8 cellular contexts compared by ENCODE assay signal in genomic region chr5:84384604-84385575, GRCh38. TPM values are rescaled to one million over a fixed set of nuclear protein-coding genes. Genes with fewer than 3 reads are reported as not detected.
DNase-seq lines count a peak whose midpoint lies in the region; ATAC-seq and TF ChIP-seq lines count a peak whose summit lies in the region.

A gene with protein sequence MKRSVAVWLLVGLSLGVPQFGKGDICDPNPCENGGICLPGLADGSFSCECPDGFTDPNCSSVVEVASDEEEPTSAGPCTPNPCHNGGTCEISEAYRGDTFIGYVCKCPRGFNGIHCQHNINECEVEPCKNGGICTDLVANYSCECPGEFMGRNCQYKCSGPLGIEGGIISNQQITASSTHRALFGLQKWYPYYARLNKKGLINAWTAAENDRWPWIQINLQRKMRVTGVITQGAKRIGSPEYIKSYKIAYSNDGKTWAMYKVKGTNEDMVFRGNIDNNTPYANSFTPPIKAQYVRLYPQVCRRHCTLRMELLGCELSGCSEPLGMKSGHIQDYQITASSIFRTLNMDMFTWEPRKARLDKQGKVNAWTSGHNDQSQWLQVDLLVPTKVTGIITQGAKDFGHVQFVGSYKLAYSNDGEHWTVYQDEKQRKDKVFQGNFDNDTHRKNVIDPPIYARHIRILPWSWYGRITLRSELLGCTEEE (minus strand): TSS chr5:84384880. CDS start chr5:84384374, 506 bp downstream.

- CTCF ChIA-PET in Caco-2 (lab: Charles Lee) = interaction anchor here (0.6 kb wide), 1 partner anchor 33 kb away, joined by 3 read pairs; no protein-coding TSS in a partner anchor

- H3K36me3 ChIP-seq in Caco-2 (ENCODE audit: control insufficient read depth, insufficient read depth, low read length) = no peaks in the 10 kb centered on the region

- H3K27me3 Mint-ChIP-seq in Caco-2 (ENCODE audit: insufficient read depth, unreplicated experiment) = peaks cover 22% of the 10 kb centered on the region
- peaks cover 56% of the 10 kb centered on the region for H3K27me3 Mint-ChIP-seq in dendritic cell treated with granulocyte-macrophage colony-stimulating factor and Interleukin-4, amounts not matched to agents 40 ng/mL and 50 ng/mL, for 4 days

- no peaks in the 10 kb centered on the region for H3K4me1 ChIP-seq in Caco-2

- H3K27me3 ChIP-seq in Caco-2 (replicated peaks; ENCODE audit: control insufficient read depth, insufficient read depth, low read length) = no peaks in the 10 kb centered on the region

- POLR2A ChIA-PET in Caco-2 (lab: Charles Lee) = no interaction called here

- H3K9me3 Mint-ChIP-seq in Caco-2 (ENCODE audit: unreplicated experiment) = no peaks in the 10 kb centered on the region
- no peaks in the 10 kb centered on the region for H3K9me3 Mint-ChIP-seq in dendritic cell treated with granulocyte-macrophage colony-stimulating factor and Interleukin-4, amounts not matched to agents 40 ng/mL and 50 ng/mL, for 4 days

- no peaks in the 10 kb centered on the region for H3K9me3 ChIP-seq in Caco-2

- H3K27ac ChIP-seq in substantia nigra (ENCODE audit: low read depth, low read length, poor library complexity, severe bottlenecking) = peak within 1 kb of the TSS; percentile 97

- H3K4me3 ChIP-seq in Caco-2 (ENCODE audit: low read depth, low read length) = peak within 1 kb of the TSS; percentile 17

- no peak for TF ChIP-seq CTCF in Caco-2 (IDR thresholded peaks at IDR 0.05; ENCODE audit: insufficient read depth in 1 of 2, low read depth in 1 of 2, low read length in 1 of 2, severe bottlenecking in 1 of 2, unreplicated experiment in 1 of 2)

- no TSS peak for BruUV-seq in Caco-2 (replicated peaks; lab: Mats Ljungman, UMichigan)

- peak; percentile 23 for ATAC-seq in left lobe of liver
- no peak for ATAC-seq in GM21515 (IDR thresholded peaks at IDR 0.05; ENCODE audit: unreplicated experiment)

- H3K36me3 Mint-ChIP-seq in Caco-2 (ENCODE audit: insufficient read depth, unreplicated experiment) = no peaks in the 10 kb centered on the region
- H3K36me3 Mint-ChIP-seq in dendritic cell treated with granulocyte-macrophage colony-stimulating factor and Interleukin-4, amounts not matched to agents 40 ng/mL and 50 ng/mL, for 4 days (ENCODE audit: low read depth) = no peaks in the 10 kb centered on the region

- DNase-seq in Caco-2 (peak in 1 of 2 experiments; percentile 34), NCI-H446 treated with DMSO at 0.1 percent for 48 hours (lab: John Stamatoyannopoulos, UW) (peak; percentile 30), left lobe of liver (ENCODE audit: low spot score) (no peak), substantia nigra (lab: John Stamatoyannopoulos, UW) (peak in 48 of 49 donors; percentile 11 to 85 (median 64)), GOT3 (lab: John Stamatoyannopoulos, UW) (no peak), NCI-H2107 (lab: John Stamatoyannopoulos, UW) (no peak)

- H3K4me3 Mint-ChIP-seq in Caco-2 (ENCODE audit: unreplicated experiment) = peak within 1 kb of the TSS; percentile 68
- H3K4me3 Mint-ChIP-seq in dendritic cell treated with granulocyte-macrophage colony-stimulating factor and Interleukin-4, amounts not matched to agents 40 ng/mL and 50 ng/mL, for 4 days = peak within 1 kb of the TSS; percentile 72

- no peak within 1 kb of the TSS for H3K27ac Mint-ChIP-seq in Caco-2 (ENCODE audit: unreplicated experiment)
- H3K27ac Mint-ChIP-seq in dendritic cell treated with granulocyte-macrophage colony-stimulating factor and Interleukin-4, amounts not matched to agents 40 ng/mL and 50 ng/mL, for 4 days = no peak within 1 kb of the TSS

- H3K4me1 Mint-ChIP-seq in Caco-2 (ENCODE audit: low read depth, unreplicated experiment) = peaks cover 6% of the 10 kb centered on the region
- peaks cover 32% of the 10 kb centered on the region for H3K4me1 Mint-ChIP-seq in dendritic cell treated with granulocyte-macrophage colony-stimulating factor and Interleukin-4, amounts not matched to agents 40 ng/mL and 50 ng/mL, for 4 days (ENCODE audit: low read depth)

- intact Hi-C loops in Caco-2 (cut with micrococcal nuclease; ENCODE audit: unreplicated experiment) = loop anchor here (5.0 kb wide), 1 partner anchor 52 kb away; no protein-coding TSS in a partner anchor
- intact Hi-C loops in dendritic cell treated with granulocyte-macrophage colony-stimulating factor and Interleukin-4, amounts not matched to agents 40 ng/mL and 50 ng/mL, for 4 days (cut with micrococcal nuclease) = no loop called here

RNA-seq across cellular contexts. Expression of the gene that starts here (rescaled TPM):
- total RNA-seq in Caco-2 (2022) = 0.28 TPM in 1 of 2 replicates, not detected in the other
- total RNA-seq in left lobe of liver = 0.20 TPM

Comparison
In these comparisons a context has a peak if more than half of its experiments do, and no peak if none do; other contexts are left out.
1. Peak in ATAC-seq in left lobe of liver; RNA of the gene not detected or under 1 TPM.
2. DNase-seq: peak in NCI-H446 treated with DMSO at 0.1 percent for 48 hours (single experiment) and substantia nigra (48 of 49); none in left lobe of liver (single experiment), GOT3 (single experiment) and NCI-H2107 (single experiment).